8 cellular contexts compared by ENCODE assay signal in the genomic region with DNA sequence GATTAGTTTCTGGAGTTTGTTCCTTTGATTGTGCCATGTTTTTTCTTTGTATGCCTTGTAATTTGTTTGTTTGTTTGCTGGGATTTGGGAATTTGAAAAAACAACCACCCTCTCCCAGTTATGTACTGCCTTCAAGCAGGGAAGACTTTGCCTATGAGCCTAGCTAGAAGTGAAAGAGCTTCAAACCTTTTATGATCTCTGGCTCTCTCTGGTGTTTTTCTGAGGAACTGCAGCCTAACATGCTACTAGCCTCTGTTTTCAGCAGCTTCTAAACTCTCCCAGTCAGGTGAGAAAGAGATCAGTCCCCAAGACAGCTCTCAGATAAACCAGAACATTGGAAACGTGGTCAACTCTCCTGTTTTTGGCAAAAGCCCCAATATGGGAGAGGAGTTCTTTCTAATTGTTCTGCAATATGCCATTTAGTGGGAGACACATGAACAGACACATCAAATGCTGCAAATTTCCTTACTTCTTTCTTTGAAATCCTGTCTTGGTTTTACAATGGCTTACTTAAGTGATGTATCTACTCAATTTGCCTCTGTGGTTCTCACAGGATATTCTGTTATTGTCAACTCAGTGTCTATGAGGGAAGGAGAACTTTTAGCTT. TPM values are rescaled to one million over a fixed set of nuclear protein-coding genes. Genes with fewer than 3 reads are reported as not detected.
A peak's percentile ranks its signal among the peaks of the same experiment; 100 is the strongest.
DNase-seq lines count a peak whose midpoint lies in the region; ATAC-seq and TF ChIP-seq lines count a peak whose summit lies in the region.

No MANE protein-coding gene starts in this region.

- TF ChIP-seq EP300 in Ishikawa (IDR thresholded peaks at IDR 0.05; ENCODE audit: borderline replicate concordance): no peak

- no peaks in the 10 kb centered on the region for H3F3A ChIP-seq in OCI-LY1 (ENCODE audit: insufficient read depth, low read length)

- H2AFZ ChIP-seq in OCI-LY1 (ENCODE audit: low read length): no peak overlapping the region

- peak; percentile 27 for DNase-seq in GM04503 (ENCODE audit: low read depth)
- DNase-seq in activated T-helper 1 cell treated with Interleukin-2 at 50 U/mL for 16 hours (ENCODE audit: low read depth): peak; percentile 8
- DNase-seq in globus pallidus (ENCODE audit: low spot score): peak; percentile 71
- DNase-seq in psoas muscle: no peak
- no peak for DNase-seq in MG63

- WGBS in psoas muscle, 3 donors: 0% methylated on average over 1 of the region's 1 CpG

- H3K79me2 ChIP-seq in OCI-LY1 (ENCODE audit: insufficient read depth, low read length): no peaks in the 10 kb centered on the region

- no peaks in the 10 kb centered on the region for H3K4me1 ChIP-seq in OCI-LY1 (ENCODE audit: insufficient read depth, low read length, severe bottlenecking)
- no peaks in the 10 kb centered on the region for H3K4me1 ChIP-seq in psoas muscle

- no peaks in the 10 kb centered on the region for H3K36me3 ChIP-seq in OCI-LY1 (ENCODE audit: insufficient read depth, low read length)
- H3K36me3 ChIP-seq in psoas muscle (ENCODE audit: insufficient read depth in 1 of 2, low read depth in 1 of 2): no peaks in the 10 kb centered on the region
- H3K36me3 ChIP-seq in MG63: no peaks in the 10 kb centered on the region

- peak; percentile 82 for TF ChIP-seq RAD21 in Ishikawa (IDR thresholded peaks at IDR 0.05; ENCODE audit: low read depth)

- H3K4me3 ChIP-seq in OCI-LY1 (ENCODE audit: low read depth, low read length, poor library complexity, severe bottlenecking) (no peak overlapping the region), psoas muscle (no peak overlapping the region), MG63 (no peak overlapping the region)

- H3K9me3 ChIP-seq in OCI-LY1 (ENCODE audit: low read length) (no peaks in the 10 kb centered on the region), psoas muscle (no peaks in the 10 kb centered on the region), MG63 (no peaks in the 10 kb centered on the region)

- H3K27me3 ChIP-seq in OCI-LY1 (ENCODE audit: insufficient read depth, low read length) (no peaks in the 10 kb centered on the region), psoas muscle (ENCODE audit: insufficient read depth in 3 of 3, low read length in 2 of 3) (no peaks in the 10 kb centered on the region), MG63 (no peaks in the 10 kb centered on the region)

- no peak overlapping the region for H3K27ac ChIP-seq in OCI-LY1 (ENCODE audit: low read depth, low read length, poor library complexity, severe bottlenecking)
- no peak overlapping the region for H3K27ac ChIP-seq in psoas muscle

- H3K9me2 ChIP-seq in OCI-LY1 (ENCODE audit: low read depth, low read length): no peaks in the 10 kb centered on the region

- ATAC-seq in GM21737 (IDR thresholded peaks at IDR 0.05; ENCODE audit: unreplicated experiment) (peak; percentile 94), psoas muscle (peak; percentile 79 to 95 (median 86))

- intact Hi-C loops in psoas muscle (cut with DNase I): loop anchor here (1.0 to 5.0 kb wide), 4 partner anchors 40 to 149 kb away; no protein-coding TSS in a partner anchor

- no peaks in the 10 kb centered on the region for H4K20me1 ChIP-seq in OCI-LY1 (ENCODE audit: insufficient read depth, low read length)

- H3K4me2 ChIP-seq in OCI-LY1 (ENCODE audit: low read length): no peak overlapping the region

- TF ChIP-seq CTCF in OCI-LY1 (IDR thresholded peaks at IDR 0.05; ENCODE audit: low read length): peak; percentile 81
- peak; percentile 94 for TF ChIP-seq CTCF in psoas muscle (IDR thresholded peaks at IDR 0.05)

- H3K9ac ChIP-seq in OCI-LY1 (ENCODE audit: low read length): no peak overlapping the region

TF ChIP-seq in Ishikawa, 13 proteins besides CTCF, POLR2A, EP300 and RAD21:
- TF ChIP-seq TAF1 (IDR thresholded peaks at IDR 0.05; ENCODE audit: low read depth) (no peak), CEBPB (IDR thresholded peaks at IDR 0.05) (no peak), TCF12 (IDR thresholded peaks at IDR 0.05; ENCODE audit: low read depth) (no peak), NFIC (IDR thresholded peaks at IDR 0.05) (no peak)

RNA-seq across cellular contexts. Expression of gene SERINC1, which starts 58.9 kb away (rescaled TPM):
- 100 to 1,000 TPM; 140 to 196 (median 178) TPM for total RNA-seq in psoas muscle
- polyA plus RNA-seq in psoas muscle: 100 to 1,000 TPM in 2 of 3 donors, 10 to 100 TPM in 1; 77.8 to 203 (median 105) TPM
- total RNA-seq in MG63 (2014; rRNA removed; shearing (Covaris generic); ENCODE audit: low replicate concordance): 50.5 and 77.6 TPM in 2 replicates

Comparison
In these comparisons a context has a peak if more than half of its experiments do, and no peak if none do; other contexts are left out.
1. DNase-seq: peak in GM04503 (single experiment), activated T-helper 1 cell treated with Interleukin-2 at 50 U/mL for 16 hours (single experiment) and globus pallidus (single experiment); none in psoas muscle (0 of 2) and MG63 (single experiment).